Comparison of ENCODE assay signal across 1 cellular context in the genomic region with DNA sequence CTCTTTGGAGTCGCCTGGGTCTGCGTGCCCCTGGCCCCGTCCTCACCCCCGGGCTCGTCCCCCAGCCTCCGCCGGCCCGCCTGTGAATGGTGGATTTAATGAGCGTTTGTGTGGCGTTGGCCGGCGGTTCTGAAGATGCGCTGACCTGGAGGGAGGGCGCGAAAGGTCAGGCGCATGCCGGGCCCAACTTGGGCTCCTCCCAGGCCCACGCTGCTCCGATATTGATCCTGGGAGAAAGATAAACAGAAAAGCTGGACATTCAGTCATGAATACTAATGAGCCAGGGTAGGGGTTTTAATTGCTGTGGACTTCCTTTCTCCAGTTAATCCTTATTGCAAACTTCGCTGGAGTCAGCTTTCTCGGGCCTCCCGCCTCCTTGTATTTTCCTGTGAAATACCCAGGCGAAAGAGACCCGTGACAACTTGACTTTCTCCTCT.
TF ChIP-seq lines count a peak whose summit lies in the region.

No MANE protein-coding gene starts in this region.

TF ChIP-seq in HepG2, 621 proteins besides CTCF, POLR2A, EP300 and RAD21:
- no peak for TF ChIP-seq ZNF101 (CRISPR knock-in tag; IDR thresholded peaks at IDR 0.05; ENCODE audit: borderline replicate concordance, low read depth)
- TF ChIP-seq, protein P1, sequence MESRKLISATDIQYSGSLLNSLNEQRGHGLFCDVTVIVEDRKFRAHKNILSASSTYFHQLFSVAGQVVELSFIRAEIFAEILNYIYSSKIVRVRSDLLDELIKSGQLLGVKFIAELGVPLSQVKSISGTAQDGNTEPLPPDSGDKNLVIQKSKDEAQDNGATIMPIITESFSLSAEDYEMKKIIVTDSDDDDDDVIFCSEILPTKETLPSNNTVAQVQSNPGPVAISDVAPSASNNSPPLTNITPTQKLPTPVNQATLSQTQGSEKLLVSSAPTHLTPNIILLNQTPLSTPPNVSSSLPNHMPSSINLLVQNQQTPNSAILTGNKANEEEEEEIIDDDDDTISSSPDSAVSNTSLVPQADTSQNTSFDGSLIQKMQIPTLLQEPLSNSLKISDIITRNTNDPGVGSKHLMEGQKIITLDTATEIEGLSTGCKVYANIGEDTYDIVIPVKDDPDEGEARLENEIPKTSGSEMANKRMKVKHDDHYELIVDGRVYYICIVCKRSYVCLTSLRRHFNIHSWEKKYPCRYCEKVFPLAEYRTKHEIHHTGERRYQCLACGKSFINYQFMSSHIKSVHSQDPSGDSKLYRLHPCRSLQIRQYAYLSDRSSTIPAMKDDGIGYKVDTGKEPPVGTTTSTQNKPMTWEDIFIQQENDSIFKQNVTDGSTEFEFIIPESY (CRISPR knock-in tag; IDR thresholded peaks at IDR 0.05), result peak; percentile 96
